Comparison of ENCODE assay signal across 20 cellular contexts in the genomic region with DNA sequence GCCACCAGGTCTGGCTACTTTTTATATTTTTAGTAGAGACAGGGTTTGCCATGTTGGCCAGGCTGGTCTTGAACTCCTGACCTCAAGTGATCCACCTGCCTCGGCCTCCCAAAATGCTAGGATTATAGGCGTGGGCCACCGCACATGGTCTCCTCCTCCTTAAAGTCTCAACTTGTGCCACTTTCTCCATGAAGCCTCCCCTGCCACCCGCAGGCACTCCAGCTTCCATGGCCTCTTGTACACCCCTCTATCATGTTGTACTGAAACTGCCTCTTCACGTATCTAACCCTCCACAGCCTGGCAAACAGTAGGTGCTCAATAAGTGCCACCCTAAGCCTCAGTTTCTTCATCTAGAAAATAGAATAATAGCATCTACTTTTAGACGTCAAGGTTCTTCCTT.
"Had no signal": no experiment of that assay in that cellular context is flagged by ENCODE, and none has a peak within 500 bp of the region (broad histone marks: within the 10 kb centered on the region; RNA-seq: fewer than 3 reads in every experiment).

No MANE protein-coding gene starts in this region.

- H3K4me3 ChIP-seq: colonic mucosa, dorsolateral prefrontal cortex, esophagus squamous epithelium, gastrocnemius medialis, heart right ventricle, left lung, lower lobe of right lung, mucosa of descending colon had no signal

- DNase-seq: colonic mucosa; cortex of kidney; dorsolateral prefrontal cortex; effector CD4-positive, alpha-beta T cell; effector memory CD4-positive, alpha-beta T cell; esophagus squamous epithelium; foreskin fibroblast; foreskin melanocyte; gastrocnemius medialis; glutamatergic neuron; heart right ventricle; hippocampal formation; left cardiac atrium; left lung; left ventricle myocardium superior; lower lobe of right lung; mammary epithelial cell; mesendoderm; mucosa of descending colon; naive B cell had no signal

- H3K4me1 ChIP-seq: colonic mucosa, esophagus squamous epithelium, gastrocnemius medialis, heart right ventricle, left lung, lower lobe of right lung had no signal

- H3K36me3 ChIP-seq: colonic mucosa, esophagus squamous epithelium, gastrocnemius medialis, heart right ventricle, left lung, lower lobe of right lung had no signal

- H3K9me3 ChIP-seq: colonic mucosa, esophagus squamous epithelium, gastrocnemius medialis, left lung, lower lobe of right lung, mucosa of descending colon had no signal

- H3K27ac ChIP-seq: colonic mucosa, dorsolateral prefrontal cortex, esophagus squamous epithelium, gastrocnemius medialis, heart right ventricle, left lung, lower lobe of right lung had no signal

- H3K27me3 ChIP-seq: colonic mucosa, dorsolateral prefrontal cortex, gastrocnemius medialis, left lung had no signal

- ATAC-seq: gastrocnemius medialis, heart right ventricle, left cardiac atrium, left lung, left ventricle myocardium superior, lower lobe of right lung, mucosa of descending colon had no signal
